Comparison of ENCODE assay signal across 14 cellular contexts in the genomic region with DNA sequence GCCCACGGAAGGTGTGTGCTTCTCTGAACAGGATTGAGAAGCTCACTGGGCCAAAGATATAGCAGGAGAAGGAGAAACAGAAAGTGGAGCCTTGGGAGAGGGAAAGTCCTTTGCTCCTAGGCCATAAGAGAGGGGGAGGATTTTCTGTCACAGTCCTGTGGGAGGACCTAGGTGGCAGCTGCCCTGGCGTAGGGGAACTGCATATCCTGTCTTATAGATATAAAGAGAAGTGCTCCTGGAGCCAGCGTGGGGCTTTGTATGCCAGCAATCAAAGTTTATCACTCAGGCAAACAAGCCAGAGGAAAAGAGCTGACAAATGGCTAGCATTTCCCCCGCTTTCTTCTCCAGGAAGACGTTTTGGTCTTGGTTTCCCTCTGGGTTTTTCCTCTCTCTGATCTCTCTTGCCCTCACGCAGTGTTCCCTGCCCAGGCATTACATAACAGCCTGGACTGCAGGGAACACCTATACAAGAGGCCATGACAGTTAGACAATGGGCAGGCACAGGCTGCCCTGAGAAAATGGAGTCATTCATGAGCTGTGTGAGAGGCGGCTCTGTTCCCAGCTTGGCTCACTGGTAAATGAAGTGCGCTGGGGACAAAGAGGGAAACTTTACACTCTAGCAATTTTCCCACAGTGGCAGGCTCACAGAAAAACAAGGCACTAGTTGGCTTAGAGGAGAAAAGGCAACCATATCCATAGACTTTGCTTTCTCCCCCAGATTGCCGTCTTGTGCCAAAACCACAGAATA. TPM values are rescaled to one million over a fixed set of nuclear protein-coding genes. Genes with fewer than 3 reads are reported as not detected.
A peak's percentile ranks its signal among the peaks of the same experiment; 100 is the strongest.
DNase-seq lines count a peak whose midpoint lies in the region; ATAC-seq and TF ChIP-seq lines count a peak whose summit lies in the region.
"Had no signal": no experiment of that assay in that cellular context is flagged by ENCODE, and none has a peak within 500 bp of the region (broad histone marks: within the 10 kb centered on the region; RNA-seq: fewer than 3 reads in every experiment).

No MANE protein-coding gene starts in this region.

- H3K4me1 ChIP-seq in DND-41 (ENCODE audit: insufficient read depth, low read length), result no peaks in the 10 kb centered on the region
- H3K4me1 ChIP-seq in right cardiac atrium (ENCODE audit: control insufficient read depth, insufficient read depth, low read length), result no peaks in the 10 kb centered on the region
- H3K4me1 ChIP-seq in trophoblast cell (ENCODE audit: control insufficient read depth in 1 of 2, insufficient read depth in 2 of 2, low read length in 2 of 2), result no peaks in the 10 kb centered on the region

- H3K9ac ChIP-seq in DND-41 (ENCODE audit: low read depth, low read length) (no peak overlapping the region), trophoblast cell (ENCODE audit: low read length) (no peak overlapping the region)

- H3K36me3 ChIP-seq in DND-41 (ENCODE audit: insufficient read depth, low read length) (no peaks in the 10 kb centered on the region), trophoblast cell (ENCODE audit: control insufficient read depth in 1 of 2, insufficient read depth in 2 of 2, low read length in 2 of 2) (no peaks in the 10 kb centered on the region)

- no peak overlapping the region for H3K18ac ChIP-seq in trophoblast cell (ENCODE audit: low read length)

- H2BK12ac ChIP-seq in trophoblast cell (ENCODE audit: low read length), result peak overlapping the region; percentile 5

- intact Hi-C loops in right cardiac atrium (cut with DNase I), result no loop called here

- no peak overlapping the region for H3K4me3 ChIP-seq in DND-41 (ENCODE audit: low read depth in 1 of 2, low read length in 2 of 2)
- no peak overlapping the region for H3K4me3 ChIP-seq in right cardiac atrium (ENCODE audit: low read length)
- no peak overlapping the region for H3K4me3 ChIP-seq in trophoblast cell (ENCODE audit: low read depth, low read length)

- no peak for DNase-seq in DND-41
- peak; percentile 14 to 98 (median 82) for DNase-seq in anterior cingulate cortex (lab: John Stamatoyannopoulos, UW)
- DNase-seq in right cardiac atrium, result peak in 2 of 3 donors; percentile 38 to 52
- no peak for DNase-seq in trophoblast cell
- no peak for DNase-seq in SW480 (ENCODE audit: low spot score)
- DNase-seq: activated CD4-positive, alpha-beta T cell treated with anti-CD3 and anti-CD28 coated beads for 36 hours; NCI-H2081 treated with DMSO at 0.1 percent for 48 hours; stimulated activated CD4-positive, alpha-beta T cell treated with anti-CD3 and anti-CD28 coated beads, Interleukin-2, amount 100 ng/mL, for 24 hours had no signal

- no peak overlapping the region for H3K4ac ChIP-seq in trophoblast cell (ENCODE audit: low read depth, low read length)

- H2AFZ ChIP-seq in DND-41 (ENCODE audit: low read depth, low read length), result no peak overlapping the region
- H2AFZ ChIP-seq in trophoblast cell (ENCODE audit: insufficient read depth, low read length, poor library complexity), result no peak overlapping the region

- H4K20me1 ChIP-seq in DND-41 (ENCODE audit: insufficient read depth, low read length), result no peaks in the 10 kb centered on the region

- 45% methylated on average over 9 of the region's 9 CpGs for WGBS in right cardiac atrium
- WGBS in trophoblast cell (ENCODE audit: extremely low coverage, insufficient coverage, insufficient read length), result no CpG with 5 or more reads among the region's 9 CpGs

- peaks cover 1% of the 10 kb centered on the region for H3K79me1 ChIP-seq in trophoblast cell (ENCODE audit: low read length)

- H2BK5ac ChIP-seq in trophoblast cell (ENCODE audit: low read depth, low read length, poor library complexity), result no peak overlapping the region

- no peak overlapping the region for H4K8ac ChIP-seq in trophoblast cell (ENCODE audit: low read depth, low read length)

- no peaks in the 10 kb centered on the region for H3K9me3 ChIP-seq in DND-41 (ENCODE audit: insufficient read depth, low read length, severe bottlenecking)
- no peaks in the 10 kb centered on the region for H3K9me3 ChIP-seq in right cardiac atrium (ENCODE audit: control insufficient read depth, low read length)
- no peaks in the 10 kb centered on the region for H3K9me3 ChIP-seq in trophoblast cell (ENCODE audit: insufficient read depth, low read depth, low read length)

- H3K27ac ChIP-seq in DND-41 (ENCODE audit: low read length) (no peak overlapping the region), right cardiac atrium (ENCODE audit: low read length) (no peak overlapping the region), trophoblast cell (ENCODE audit: low read depth, low read length) (no peak overlapping the region)

- H3K4me2 ChIP-seq in DND-41 (ENCODE audit: insufficient read depth, low read length) (no peak overlapping the region), trophoblast cell (ENCODE audit: low read length) (no peak overlapping the region)

- no peak overlapping the region for H3K23ac ChIP-seq in trophoblast cell (ENCODE audit: low read length)

- no peak overlapping the region for H2BK120ac ChIP-seq in trophoblast cell (ENCODE audit: insufficient read depth, low read length, poor library complexity)

- peaks cover 7% of the 10 kb centered on the region for H3K27me3 ChIP-seq in DND-41 (ENCODE audit: insufficient read depth, low read length, poor library complexity)
- no peaks in the 10 kb centered on the region for H3K27me3 ChIP-seq in right cardiac atrium (ENCODE audit: control insufficient read depth, insufficient read depth)
- no peaks in the 10 kb centered on the region for H3K27me3 ChIP-seq in trophoblast cell (ENCODE audit: insufficient read depth, low read length)

- no peak overlapping the region for H4K12ac ChIP-seq in trophoblast cell (ENCODE audit: low read depth, low read length)

- no peak overlapping the region for H4K91ac ChIP-seq in trophoblast cell (ENCODE audit: low read depth, low read length)

- H3K79me2 ChIP-seq in DND-41 (ENCODE audit: insufficient read depth, low read length), result no peaks in the 10 kb centered on the region
- H3K79me2 ChIP-seq in trophoblast cell (ENCODE audit: control insufficient read depth, insufficient read depth, low read length, poor library complexity), result no peaks in the 10 kb centered on the region

- ATAC-seq in DND-41 (ENCODE audit: insufficient read depth, low read depth) (peak; percentile 17; the same call in 1 of the 3 replicates), right cardiac atrium (peak; percentile 79 to 92), HG02798 (IDR thresholded peaks at IDR 0.05; ENCODE audit: poor library complexity, unreplicated experiment) (no peak), HG03521 (IDR thresholded peaks at IDR 0.05; ENCODE audit: unreplicated experiment) (no peak), HG02623 (IDR thresholded peaks at IDR 0.05; ENCODE audit: unreplicated experiment) (no peak)
- ATAC-seq: activated CD4-positive, alpha-beta T cell treated with anti-CD3 and anti-CD28 coated beads for 36 hours had no signal

- H3K14ac ChIP-seq in trophoblast cell (ENCODE audit: low read length), result no peak overlapping the region

- H2AK5ac ChIP-seq in trophoblast cell (ENCODE audit: low read length), result no peak overlapping the region

- TF ChIP-seq CTCF in DND-41 (IDR thresholded peaks at IDR 0.05; ENCODE audit: borderline replicate concordance, extremely low read depth, low read length, poor library complexity, severe bottlenecking), result no peak

RNA-seq across cellular contexts. Expression of gene ZNF648, which starts 52.5 kb away (rescaled TPM):
- not detected for total RNA-seq in right cardiac atrium
- polyA plus RNA-seq in right cardiac atrium, result not detected
- polyA plus RNA-seq in trophoblast cell (2013), result not detected in 2 replicates
- total RNA-seq: activated CD4-positive, alpha-beta T cell treated with anti-CD3 and anti-CD28 coated beads for 36 hours; lung microvascular endothelial cell; OCI-LY7; pulmonary artery endothelial cell had no signal

Comparison
In these comparisons a context has a peak if more than half of its experiments do, and no peak if none do; other contexts are left out.
1. ATAC-seq: peak in DND-41 (single experiment) and right cardiac atrium (2 of 2); none in HG02798 (single experiment), HG03521 (single experiment) and HG02623 (single experiment).
2. DNase-seq: peak in anterior cingulate cortex (58 of 58) and right cardiac atrium (2 of 3); none in DND-41 (single experiment), trophoblast cell (0 of 2) and SW480 (single experiment).